In the genomic region with DNA sequence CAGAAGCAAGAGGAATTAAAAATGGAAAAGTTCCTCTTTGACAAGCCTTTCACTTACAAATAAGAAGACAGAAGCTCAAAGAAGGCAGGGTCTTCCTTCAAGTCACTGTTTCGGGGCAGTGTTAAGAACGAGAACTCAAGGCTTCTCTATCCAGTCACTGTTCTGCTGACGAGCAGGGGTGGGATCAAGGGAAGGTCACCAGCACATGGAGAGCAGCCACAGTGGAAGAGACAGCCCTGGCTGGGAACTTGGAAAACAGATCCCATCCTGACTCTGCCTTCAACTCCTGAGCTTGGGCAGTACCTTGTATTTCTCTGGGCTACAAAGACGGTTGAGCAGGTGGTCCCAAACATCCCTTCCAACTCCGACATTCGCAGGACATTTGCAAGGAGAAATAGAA, we compare ENCODE assay signal across 30 cellular contexts.
"Had no signal": no experiment of that assay in that cellular context is flagged by ENCODE, and none has a peak within 500 bp of the region (broad histone marks: within the 10 kb centered on the region; RNA-seq: fewer than 3 reads in every experiment).

No MANE protein-coding gene starts in this region.

- H3K4me3 ChIP-seq: body of pancreas, breast epithelium, K562, PC-9, SJCRH30, SK-N-MC had no signal

- FAIRE-seq: astrocyte, K562, RCC 7860, TTC549 had no signal

- H3K4me1 ChIP-seq: SJCRH30 had no signal

- H3K27me3 ChIP-seq: body of pancreas, breast epithelium, SJCRH30 had no signal

- H3K27ac ChIP-seq: body of pancreas, breast epithelium, PC-9, RWPE1, SJCRH30, SK-N-MC had no signal

- ATAC-seq: activated CD8-positive, alpha-beta T cell treated with anti-CD3 and anti-CD28 coated beads, Interleukin-2, amount 10 ng/mL, durations not matched to agents 7 days and 5 days; body of pancreas; K562 had no signal

- DNase-seq: activated CD4-positive, alpha-beta T cell treated with anti-CD3 and anti-CD28 coated beads, Interleukin-2, amount 10 ng/mL, durations not matched to agents 24 days and 14 days; activated CD4-positive, alpha-beta T cell treated with anti-CD3 and anti-CD28 coated beads, Interleukin-2, amount 50 U/mL, for 48 hours; activated CD8-positive, alpha-beta T cell treated with anti-CD3 and anti-CD28 coated beads, Interleukin-2, amount 10 ng/mL, durations not matched to agents 7 days and 5 days; activated gamma-delta T cell; activated naive CD4-positive, alpha-beta T cell treated with Interleukin-2 at 50 U/mL for 16 hours; activated naive CD8-positive, alpha-beta T cell treated with anti-CD3 and anti-CD28 coated beads, Interleukin-2, amount 10 ng/mL, durations not matched to agents 7 days and 5 days; activated T-cell treated with anti-CD3 and anti-CD28 coated beads, Interleukin-2, amount 50 U/mL, for 24 hours; body of pancreas; caudate nucleus; NCI-H1092 treated with DMSO at 0.1 percent for 48 hours; NCI-H1417; NCI-H146; NCI-H187; NCI-H2029 treated with DMSO at 0.1 percent for 48 hours; NCI-H2107; NCI-H2171; NCI-H510A; NCI-H526; NCI-H748 treated with DMSO at 0.1 percent for 48 hours; NK-92 treated with Interleukin-12 subunit alpha and Interleukin-12 subunit beta, amount 100 ng/mL, for 24 hours; SHP77; SJCRH30 had no signal

- H3K9me3 ChIP-seq: body of pancreas, breast epithelium, SJCRH30 had no signal

- H2AFZ ChIP-seq: PC-9 had no signal

- H3K36me3 ChIP-seq: breast epithelium, SJCRH30 had no signal

- H3K4me2 ChIP-seq: PC-9 had no signal
